In genomic region chr18:79812052-79812451, GRCh38 we compare ENCODE assay signal across 25 cellular contexts. TPM values are rescaled to one million over a fixed set of nuclear protein-coding genes. Genes with fewer than 3 reads are reported as not detected.
"Had no signal": no experiment of that assay in that cellular context is flagged by ENCODE, and none has a peak within 500 bp of the region (broad histone marks: within the 10 kb centered on the region; RNA-seq: fewer than 3 reads in every experiment).

No MANE protein-coding gene starts in this region.

- H3K9me3 Mint-ChIP-seq: endodermal cell; natural killer cell treated with Interleukin-12 subunit alpha and Interleukin-12 subunit beta and Interleukin-15 and Interleukin-18, amount 100 ng/mL, for 72 hours; neural progenitor cell; stimulated activated naive B cell treated with anti-CD40 and anti-IgM and Interleukin-4, amounts not matched to agents 10 μg/mL and 1 μg/mL and 100 μg/mL, for 72 hours; stimulated activated naive CD8-positive, alpha-beta T cell treated with anti-CD3 and anti-CD28 coated beads, Interleukin-15, amount 100 ng/mL, for 72 hours had no signal

- ATAC-seq: heart left ventricle; left lobe of liver; natural killer cell treated with Interleukin-12 subunit alpha and Interleukin-12 subunit beta and Interleukin-15 and Interleukin-18, amount 100 ng/mL, for 72 hours; stimulated activated naive B cell treated with anti-CD40 and anti-IgM and Interleukin-4, amounts not matched to agents 10 μg/mL and 1 μg/mL and 100 μg/mL, for 72 hours; stimulated activated naive CD8-positive, alpha-beta T cell treated with anti-CD3 and anti-CD28 coated beads, Interleukin-15, amount 100 ng/mL, for 72 hours had no signal

- H3K36me3 ChIP-seq: heart left ventricle, neural progenitor cell, ovary, right atrium auricular region, sigmoid colon, thoracic aorta, transverse colon had no signal

- H3K27ac Mint-ChIP-seq: endodermal cell; mesothelial cell of epicardium; natural killer cell treated with Interleukin-12 subunit alpha and Interleukin-12 subunit beta and Interleukin-15 and Interleukin-18, amount 100 ng/mL, for 72 hours; neural progenitor cell; stimulated activated naive B cell treated with anti-CD40 and anti-IgM and Interleukin-4, amounts not matched to agents 10 μg/mL and 1 μg/mL and 100 μg/mL, for 72 hours; stimulated activated naive CD8-positive, alpha-beta T cell treated with anti-CD3 and anti-CD28 coated beads, Interleukin-15, amount 100 ng/mL, for 72 hours had no signal

- H3K4me1 Mint-ChIP-seq: endodermal cell; mesothelial cell of epicardium; stimulated activated naive CD8-positive, alpha-beta T cell treated with anti-CD3 and anti-CD28 coated beads, Interleukin-15, amount 100 ng/mL, for 72 hours had no signal

- H3K36me3 Mint-ChIP-seq: mesothelial cell of epicardium; natural killer cell treated with Interleukin-12 subunit alpha and Interleukin-12 subunit beta and Interleukin-15 and Interleukin-18, amount 100 ng/mL, for 72 hours; neural progenitor cell; stimulated activated naive B cell treated with anti-CD40 and anti-IgM and Interleukin-4, amounts not matched to agents 10 μg/mL and 1 μg/mL and 100 μg/mL, for 72 hours had no signal

- H3K4me3 ChIP-seq: heart left ventricle, neural progenitor cell, ovary, right atrium auricular region, sigmoid colon, skin epidermis, thoracic aorta, transverse colon had no signal

- DNase-seq: dermis blood vessel endothelial cell; endodermal cell; foreskin melanocyte; heart left ventricle; hippocampal formation; nucleus accumbens; ovary; stimulated activated CD4-positive, alpha-beta T cell treated with anti-CD3 and anti-CD28 coated beads, Interleukin-2, amount 100 ng/mL, for 24 hours; stimulated activated CD4-positive, alpha-beta T cell treated with anti-CD3 and anti-CD28 coated beads, Interleukin-4, amount 100 ng/mL, for 4 hours; stimulated activated naive B cell treated with anti-CD40 and anti-IgM and Interleukin-4, amounts not matched to agents 10 μg/mL and 1 μg/mL and 100 μg/mL, for 72 hours; stimulated activated naive CD8-positive, alpha-beta T cell treated with anti-CD3 and anti-CD28 coated beads, Interleukin-15, amount 100 ng/mL, for 72 hours; transverse colon had no signal

- H3K4me3 Mint-ChIP-seq: endodermal cell; mesothelial cell of epicardium; natural killer cell treated with Interleukin-12 subunit alpha and Interleukin-12 subunit beta and Interleukin-15 and Interleukin-18, amount 100 ng/mL, for 72 hours; neural progenitor cell; stimulated activated naive CD8-positive, alpha-beta T cell treated with anti-CD3 and anti-CD28 coated beads, Interleukin-15, amount 100 ng/mL, for 72 hours had no signal

- H3K9me3 ChIP-seq: ovary, sigmoid colon, thoracic aorta, transverse colon had no signal

- H2AFZ ChIP-seq: neural progenitor cell had no signal

- H3K9ac ChIP-seq: neural progenitor cell had no signal

- H3K4me1 ChIP-seq: heart left ventricle, neural progenitor cell, right atrium auricular region, sigmoid colon, transverse colon had no signal

- H3K27me3 Mint-ChIP-seq: stimulated activated naive CD8-positive, alpha-beta T cell treated with anti-CD3 and anti-CD28 coated beads, Interleukin-15, amount 100 ng/mL, for 72 hours had no signal

- H3K27ac ChIP-seq: neural progenitor cell, ovary, right atrium auricular region, sigmoid colon, skin epidermis, thoracic aorta, transverse colon had no signal

- H3K4me2 ChIP-seq: neural progenitor cell had no signal

- H3K27me3 ChIP-seq: ovary, right atrium auricular region had no signal

RNA-seq across cellular contexts. Expression of gene KCNG2, which starts 14.3 kb away (rescaled TPM):
- total RNA-seq: endodermal cell; endothelial cell of umbilical vein; glomerular endothelial cell; kidney epithelial cell; left lobe of liver; mesothelial cell of epicardium; mucosa of gallbladder; natural killer cell treated with Interleukin-12 subunit alpha and Interleukin-12 subunit beta and Interleukin-15 and Interleukin-18, amount 100 ng/mL, for 72 hours; right atrium auricular region; ureter had no signal
- polyA plus RNA-seq: endothelial cell of umbilical vein had no signal
